Comparison of ENCODE assay signal across 1 cellular context in the genomic region with DNA sequence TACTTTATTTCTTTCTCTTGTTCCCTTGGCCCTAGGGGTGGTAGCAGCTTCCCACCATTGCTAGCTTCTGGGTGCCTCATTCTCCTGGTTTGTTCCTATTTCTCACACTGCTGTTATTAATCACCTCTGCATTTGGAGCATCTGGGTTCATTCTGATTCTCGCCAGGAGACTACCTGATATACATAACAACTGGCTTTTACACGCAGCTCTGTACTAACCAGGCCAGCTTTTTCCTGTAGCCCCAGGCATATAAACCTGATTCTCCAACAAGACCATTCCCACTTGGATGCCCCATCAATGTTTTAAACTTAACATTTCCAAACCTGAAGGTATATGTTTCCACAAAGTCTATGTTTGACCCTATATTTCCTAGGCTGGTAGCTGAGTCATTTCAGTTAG.
TF ChIP-seq lines count a peak whose summit lies in the region.

No MANE protein-coding gene starts in this region.

TF ChIP-seq in WTC11, 78 proteins besides CTCF, POLR2A, EP300 and RAD21 (continued from another document):
- no peak for TF ChIP-seq ZNF416 (CRISPR knock-in tag; IDR thresholded peaks at IDR 0.05)
- TF ChIP-seq ZNF121 (CRISPR knock-in tag; IDR thresholded peaks at IDR 0.05) = no peak
- TF ChIP-seq PREB (CRISPR knock-in tag; IDR thresholded peaks at IDR 0.05; ENCODE audit: borderline replicate concordance) = no peak
- TF ChIP-seq, protein P1, sequence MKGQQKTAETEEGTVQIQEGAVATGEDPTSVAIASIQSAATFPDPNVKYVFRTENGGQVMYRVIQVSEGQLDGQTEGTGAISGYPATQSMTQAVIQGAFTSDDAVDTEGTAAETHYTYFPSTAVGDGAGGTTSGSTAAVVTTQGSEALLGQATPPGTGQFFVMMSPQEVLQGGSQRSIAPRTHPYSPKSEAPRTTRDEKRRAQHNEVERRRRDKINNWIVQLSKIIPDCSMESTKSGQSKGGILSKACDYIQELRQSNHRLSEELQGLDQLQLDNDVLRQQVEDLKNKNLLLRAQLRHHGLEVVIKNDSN (CRISPR knock-in tag; IDR thresholded peaks at IDR 0.05) = no peak
- no peak for TF ChIP-seq ESRRA (CRISPR knock-in tag; IDR thresholded peaks at IDR 0.05; ENCODE audit: borderline replicate concordance)
- no peak for TF ChIP-seq ZNF512 (CRISPR knock-in tag; IDR thresholded peaks at IDR 0.05; ENCODE audit: borderline replicate concordance)
- TF ChIP-seq HMGXB4 (CRISPR knock-in tag; IDR thresholded peaks at IDR 0.05) = no peak
- no peak for TF ChIP-seq EMX1 (CRISPR knock-in tag; IDR thresholded peaks at IDR 0.05)
- TF ChIP-seq, protein P2, sequence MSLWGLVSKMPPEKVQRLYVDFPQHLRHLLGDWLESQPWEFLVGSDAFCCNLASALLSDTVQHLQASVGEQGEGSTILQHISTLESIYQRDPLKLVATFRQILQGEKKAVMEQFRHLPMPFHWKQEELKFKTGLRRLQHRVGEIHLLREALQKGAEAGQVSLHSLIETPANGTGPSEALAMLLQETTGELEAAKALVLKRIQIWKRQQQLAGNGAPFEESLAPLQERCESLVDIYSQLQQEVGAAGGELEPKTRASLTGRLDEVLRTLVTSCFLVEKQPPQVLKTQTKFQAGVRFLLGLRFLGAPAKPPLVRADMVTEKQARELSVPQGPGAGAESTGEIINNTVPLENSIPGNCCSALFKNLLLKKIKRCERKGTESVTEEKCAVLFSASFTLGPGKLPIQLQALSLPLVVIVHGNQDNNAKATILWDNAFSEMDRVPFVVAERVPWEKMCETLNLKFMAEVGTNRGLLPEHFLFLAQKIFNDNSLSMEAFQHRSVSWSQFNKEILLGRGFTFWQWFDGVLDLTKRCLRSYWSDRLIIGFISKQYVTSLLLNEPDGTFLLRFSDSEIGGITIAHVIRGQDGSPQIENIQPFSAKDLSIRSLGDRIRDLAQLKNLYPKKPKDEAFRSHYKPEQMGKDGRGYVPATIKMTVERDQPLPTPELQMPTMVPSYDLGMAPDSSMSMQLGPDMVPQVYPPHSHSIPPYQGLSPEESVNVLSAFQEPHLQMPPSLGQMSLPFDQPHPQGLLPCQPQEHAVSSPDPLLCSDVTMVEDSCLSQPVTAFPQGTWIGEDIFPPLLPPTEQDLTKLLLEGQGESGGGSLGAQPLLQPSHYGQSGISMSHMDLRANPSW (CRISPR knock-in tag; conservative IDR thresholded peaks at IDR 0.05; ENCODE audit: low read depth) = no peak
- no peak for TF ChIP-seq ATF6 (CRISPR knock-in tag; IDR thresholded peaks at IDR 0.05)
- no peak for TF ChIP-seq FOXK1 (CRISPR knock-in tag; IDR thresholded peaks at IDR 0.05)
- no peak for TF ChIP-seq FOXJ3 (CRISPR knock-in tag; IDR thresholded peaks at IDR 0.05; ENCODE audit: borderline replicate concordance)
